ENCODE assay signal across 6 cellular contexts in the genomic region with DNA sequence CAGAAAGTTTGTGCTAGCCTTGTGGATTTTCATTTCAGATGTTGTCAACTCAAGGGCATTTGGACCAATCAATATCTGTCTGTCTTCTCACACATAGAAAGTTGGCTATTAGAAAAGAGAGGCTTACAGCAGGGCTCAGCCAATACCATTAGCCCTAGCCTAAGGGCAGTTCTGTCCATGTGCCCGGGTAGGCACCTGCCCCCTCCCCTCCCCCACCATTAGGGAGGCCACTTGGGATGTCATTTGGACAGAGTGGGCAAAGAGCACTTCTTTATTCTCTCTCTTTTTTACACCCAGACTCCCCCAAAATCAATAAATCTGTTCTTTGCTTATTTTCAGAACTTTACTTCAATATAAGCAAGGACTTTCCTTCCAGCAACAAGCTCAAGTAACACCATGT.
"Had no signal": no experiment of that assay in that cellular context is flagged by ENCODE, and none has a peak within 500 bp of the region (broad histone marks: within the 10 kb centered on the region; RNA-seq: fewer than 3 reads in every experiment).

No MANE protein-coding gene starts in this region.

- DNase-seq: H9, HCEC 1CT had no signal

- H3K9me3 Mint-ChIP-seq: GM23338, H9, IgD-negative memory B cell had no signal

- ATAC-seq: GM23338, HepG2 had no signal

- H3K27ac Mint-ChIP-seq: GM23338, H9, IgD-negative memory B cell had no signal

- H3K4me3 Mint-ChIP-seq: GM23338, H9, IgD-negative memory B cell had no signal

- H3K27ac ChIP-seq: HL-60 had no signal

- H3K36me3 Mint-ChIP-seq: IgD-negative memory B cell had no signal

- H3K4me3 ChIP-seq: GM23338 had no signal
